ENCODE assay signal across 22 cellular contexts in the genomic region with DNA sequence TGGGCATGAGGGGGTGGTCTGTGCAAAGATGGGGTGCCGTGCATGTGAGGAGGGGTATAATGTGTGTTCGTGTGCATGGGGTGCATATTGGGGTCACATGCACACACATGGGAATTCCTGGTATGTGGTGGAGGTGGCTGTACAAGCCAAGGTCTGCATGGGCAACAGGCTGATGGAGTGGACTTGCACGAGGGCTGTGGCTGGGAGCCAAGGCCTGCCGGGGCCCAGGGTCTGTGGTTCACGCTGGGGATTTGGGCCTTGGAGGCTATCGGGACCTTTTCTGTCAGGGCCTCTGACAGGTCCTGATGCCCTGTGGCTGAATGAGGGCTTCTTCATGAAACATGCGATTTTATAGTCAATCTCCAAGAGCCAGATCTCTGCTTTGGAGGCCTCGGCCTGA. TPM values are rescaled to one million over a fixed set of nuclear protein-coding genes. Genes with fewer than 3 reads are reported as not detected.
DNase-seq lines count a peak whose midpoint lies in the region; ATAC-seq, FAIRE-seq and TF ChIP-seq lines count a peak whose summit lies in the region.
"Had no signal": no experiment of that assay in that cellular context is flagged by ENCODE, and none has a peak within 500 bp of the region (broad histone marks: within the 10 kb centered on the region; RNA-seq: fewer than 3 reads in every experiment).

No MANE protein-coding gene starts in this region.

- peak overlapping the region; percentile 55 for H3K4me2 ChIP-seq in A549

- no peaks in the 10 kb centered on the region for H3K9me3 Mint-ChIP-seq in activated T-helper 2 cell treated with anti-CD3 and anti-CD28 coated beads, Interferon-gamma antibody, Interleukin-2, Interleukin-4, amounts not matched to agents 10 μg/mL and 5 μg/mL and 100 μg/mL, durations not matched to agents 14 hours and 24 hours and 36 hours
- H3K9me3 Mint-ChIP-seq: CD8-positive, alpha-beta T cell; endodermal cell; natural killer cell treated with Interleukin-12 subunit alpha and Interleukin-12 subunit beta and Interleukin-15 and Interleukin-18, amount 100 ng/mL, for 72 hours had no signal

- H3K9ac ChIP-seq in colonic mucosa (ENCODE audit: low read depth in 2 of 2, low read length in 2 of 2) (peak overlapping the region; percentile 3 to 40), skeletal muscle tissue (ENCODE audit: low read depth in 1 of 3, low read length in 3 of 3) (peak overlapping the region in 1 of 3 donors; percentile 33)

- intact Hi-C loops in colonic mucosa (cut with DNase I), result no loop called here
- intact Hi-C loops in lower lobe of right lung (cut with DNase I), result no loop called here
- intact Hi-C loops in activated T-helper 2 cell treated with anti-CD3 and anti-CD28 coated beads, Interferon-gamma antibody, Interleukin-2, Interleukin-4, amounts not matched to agents 10 μg/mL and 5 μg/mL and 100 μg/mL, durations not matched to agents 14 hours and 24 hours and 36 hours (cut with micrococcal nuclease), result no loop called here

- no peaks in the 10 kb centered on the region for H3K9me3 ChIP-seq in A549
- no peaks in the 10 kb centered on the region for H3K9me3 ChIP-seq in colonic mucosa
- H3K9me3 ChIP-seq in lower lobe of right lung, result no peaks in the 10 kb centered on the region
- no peaks in the 10 kb centered on the region for H3K9me3 ChIP-seq in skeletal muscle tissue (ENCODE audit: control insufficient read depth in 3 of 3, low read length in 3 of 3)
- no peaks in the 10 kb centered on the region for H3K9me3 ChIP-seq in small intestine (ENCODE audit: control insufficient read depth, low read depth)

- H3K27ac Mint-ChIP-seq in activated T-helper 2 cell treated with anti-CD3 and anti-CD28 coated beads, Interferon-gamma antibody, Interleukin-2, Interleukin-4, amounts not matched to agents 10 μg/mL and 5 μg/mL and 100 μg/mL, durations not matched to agents 14 hours and 24 hours and 36 hours, result no peak overlapping the region
- H3K27ac Mint-ChIP-seq: activated naive CD8-positive, alpha-beta T cell; CD8-positive, alpha-beta T cell; endodermal cell; natural killer cell treated with Interleukin-12 subunit alpha and Interleukin-12 subunit beta and Interleukin-15 and Interleukin-18, amount 100 ng/mL, for 72 hours had no signal

- peak overlapping the region; percentile 67 to 86 for H3K27ac ChIP-seq in A549
- H3K27ac ChIP-seq in colonic mucosa, result peak overlapping the region; percentile 23
- H3K27ac ChIP-seq in lower lobe of right lung, result peak overlapping the region; percentile 77
- peak overlapping the region; percentile 72 for H3K27ac ChIP-seq in skeletal muscle tissue (ENCODE audit: low read depth, low read length)
- peak overlapping the region in 1 of 2 donors; percentile 79 for H3K27ac ChIP-seq in small intestine (ENCODE audit: low read depth in 1 of 2, low read length in 1 of 2)
- H3K27ac ChIP-seq: foreskin keratinocyte, SK-N-MC had no signal

- H3K27me3 ChIP-seq in colonic mucosa, result no peaks in the 10 kb centered on the region
- H3K27me3 ChIP-seq in lower lobe of right lung (ENCODE audit: low read depth), result no peaks in the 10 kb centered on the region
- H3K27me3 ChIP-seq in skeletal muscle tissue (ENCODE audit: control insufficient read depth in 3 of 3, insufficient read depth in 3 of 3, low read length in 3 of 3), result peaks cover 0 to 2% (median 0%) of the 10 kb centered on the region in 3 donors
- no peaks in the 10 kb centered on the region for H3K27me3 ChIP-seq in small intestine (ENCODE audit: control insufficient read depth in 2 of 2, insufficient read depth in 2 of 2, low read length in 2 of 2)
- H3K27me3 ChIP-seq: foreskin keratinocyte had no signal

- no peak overlapping the region for H3K4me3 Mint-ChIP-seq in activated T-helper 2 cell treated with anti-CD3 and anti-CD28 coated beads, Interferon-gamma antibody, Interleukin-2, Interleukin-4, amounts not matched to agents 10 μg/mL and 5 μg/mL and 100 μg/mL, durations not matched to agents 14 hours and 24 hours and 36 hours (ENCODE audit: low read depth)
- H3K4me3 Mint-ChIP-seq: activated naive CD8-positive, alpha-beta T cell; CD8-positive, alpha-beta T cell; endodermal cell; natural killer cell treated with Interleukin-12 subunit alpha and Interleukin-12 subunit beta and Interleukin-15 and Interleukin-18, amount 100 ng/mL, for 72 hours had no signal

- no peaks in the 10 kb centered on the region for H3K36me3 Mint-ChIP-seq in activated T-helper 2 cell treated with anti-CD3 and anti-CD28 coated beads, Interferon-gamma antibody, Interleukin-2, Interleukin-4, amounts not matched to agents 10 μg/mL and 5 μg/mL and 100 μg/mL, durations not matched to agents 14 hours and 24 hours and 36 hours (ENCODE audit: low read depth)
- H3K36me3 Mint-ChIP-seq: activated naive CD8-positive, alpha-beta T cell; CD8-positive, alpha-beta T cell; natural killer cell treated with Interleukin-12 subunit alpha and Interleukin-12 subunit beta and Interleukin-15 and Interleukin-18, amount 100 ng/mL, for 72 hours had no signal

- no peak for FAIRE-seq in A549 (lab: Jason Lieb, UNC)
- no peak for FAIRE-seq in small intestine (lab: Jason Lieb, UNC)

- H3K4me1 ChIP-seq in A549 (peaks cover 53% of the 10 kb centered on the region), colonic mucosa (no peaks in the 10 kb centered on the region), lower lobe of right lung (peaks cover 92% of the 10 kb centered on the region), skeletal muscle tissue (ENCODE audit: control insufficient read depth in 3 of 3, insufficient read depth in 3 of 3, low read length in 3 of 3) (peaks cover 44 to 68% (median 66%) of the 10 kb centered on the region in 3 donors), small intestine (ENCODE audit: control insufficient read depth in 2 of 2, insufficient read depth in 1 of 2, low read depth in 1 of 2, low read length in 1 of 2) (no peaks in the 10 kb centered on the region)
- H3K4me1 ChIP-seq: foreskin keratinocyte had no signal

- CTCF ChIA-PET in A549 (lab: Yijun Ruan, JAX), result no interaction called here

- WGBS in A549 (ENCODE audit: missing lambda C conversion rate), result 49% methylated on average over 7 of the region's 8 CpGs
- WGBS in small intestine, 3 donors, result 62 to 77% (median 67%) methylated on average over 8 of the region's 8 CpGs

- POLR2A ChIA-PET in A549 (lab: Yijun Ruan, JAX), result no interaction called here

- no peak for DNase-seq in A549 (ENCODE audit: low read depth in 1 of 2, low spot score in 1 of 2)
- DNase-seq in colonic mucosa, result peak; percentile 22
- peak; percentile 45 for DNase-seq in lower lobe of right lung
- no peak for DNase-seq in small intestine
- no peak for DNase-seq in activated T-helper 2 cell treated with anti-CD3 and anti-CD28 coated beads, Interferon-gamma antibody, Interleukin-2, Interleukin-4, amounts not matched to agents 10 μg/mL and 5 μg/mL and 100 μg/mL, durations not matched to agents 14 hours and 24 hours and 36 hours (ENCODE audit: low spot score)
- DNase-seq in NOMO-1 treated with DMSO at 0.1 percent for 48 hours (lab: John Stamatoyannopoulos, UW; ENCODE audit: unreplicated experiment), result no peak
- no peak for DNase-seq in activated CD4-positive, CD25-positive, alpha-beta regulatory T cell (lab: John Stamatoyannopoulos, UW)
- DNase-seq: activated CD4-positive, alpha-beta T cell treated with anti-CD3 and anti-CD28 coated beads for 4 hours; caudate nucleus; CD8-positive, alpha-beta T cell; DND-41; endodermal cell; foreskin keratinocyte; MM.1S; NCI-H187 treated with DMSO at 0.1 percent for 48 hours; NCI-H510A; retina; T1000 had no signal

- H3K4me3 ChIP-seq in A549, result no peak overlapping the region
- no peak overlapping the region for H3K4me3 ChIP-seq in colonic mucosa
- no peak overlapping the region for H3K4me3 ChIP-seq in lower lobe of right lung
- no peak overlapping the region for H3K4me3 ChIP-seq in skeletal muscle tissue (ENCODE audit: low read length in 3 of 3)
- no peak overlapping the region for H3K4me3 ChIP-seq in small intestine (ENCODE audit: low read depth in 1 of 2, low read length in 2 of 2)
- H3K4me3 ChIP-seq: SK-N-MC had no signal

- no peak for TF ChIP-seq EP300 in A549 (IDR thresholded peaks at IDR 0.05)

- peaks cover 4% of the 10 kb centered on the region for H3K4me1 Mint-ChIP-seq in activated T-helper 2 cell treated with anti-CD3 and anti-CD28 coated beads, Interferon-gamma antibody, Interleukin-2, Interleukin-4, amounts not matched to agents 10 μg/mL and 5 μg/mL and 100 μg/mL, durations not matched to agents 14 hours and 24 hours and 36 hours (ENCODE audit: low read depth)

- no peak for ATAC-seq in A549
- ATAC-seq in lower lobe of right lung, result no peak
- ATAC-seq: CD8-positive, alpha-beta T cell; natural killer cell treated with Interleukin-12 subunit alpha and Interleukin-12 subunit beta and Interleukin-15 and Interleukin-18, amount 100 ng/mL, for 72 hours had no signal

- H3K36me3 ChIP-seq in colonic mucosa, result no peaks in the 10 kb centered on the region
- no peaks in the 10 kb centered on the region for H3K36me3 ChIP-seq in lower lobe of right lung
- no peaks in the 10 kb centered on the region for H3K36me3 ChIP-seq in skeletal muscle tissue (ENCODE audit: control insufficient read depth in 3 of 3, insufficient read depth in 3 of 3, low read length in 3 of 3)
- H3K36me3 ChIP-seq in small intestine (ENCODE audit: control insufficient read depth in 2 of 2, insufficient read depth in 2 of 2, low read length in 2 of 2), result no peaks in the 10 kb centered on the region

- H3K27me3 Mint-ChIP-seq in activated T-helper 2 cell treated with anti-CD3 and anti-CD28 coated beads, Interferon-gamma antibody, Interleukin-2, Interleukin-4, amounts not matched to agents 10 μg/mL and 5 μg/mL and 100 μg/mL, durations not matched to agents 14 hours and 24 hours and 36 hours (ENCODE audit: low read depth), result no peaks in the 10 kb centered on the region
- H3K27me3 Mint-ChIP-seq: natural killer cell treated with Interleukin-12 subunit alpha and Interleukin-12 subunit beta and Interleukin-15 and Interleukin-18, amount 100 ng/mL, for 72 hours had no signal

- TF ChIP-seq RAD21 in A549 (conservative IDR thresholded peaks at IDR 0.05 in 1 of 2, IDR thresholded peaks at IDR 0.05 in 1 of 2), result no peak

- TF ChIP-seq CTCF in A549 (IDR thresholded peaks at IDR 0.05) (no peak), colonic mucosa (IDR thresholded peaks at IDR 0.05) (no peak), lower lobe of right lung (IDR thresholded peaks at IDR 0.05) (no peak)

- TF ChIP-seq POLR2A in A549 (IDR thresholded peaks at IDR 0.05; ENCODE audit: low read length), result no peak

RNA-seq across cellular contexts. Expression of gene PLXND1, which starts 9.8 kb away (rescaled TPM):
- 26.8 and 49.3 TPM in 2 replicates for polyA plus RNA-seq in A549 (2011; rRNA removed)
- 37.6 and 41.4 TPM in 2 replicates for polyA plus RNA-seq in A549 (2012; cell fraction: cytosol; rRNA removed)
- 133 and 136 TPM in 2 replicates for polyA plus RNA-seq in A549 (2012; cell fraction: nucleus; rRNA removed)
- polyA plus RNA-seq in A549 (2017; fragmentation: RNase III; extraction: RNeasy Plus Mini Kit Qiagen cat#74134 plus additional on column Dnase treatment), result 47.2 to 72.6 TPM (median 58.6 TPM) in 3 replicates
- polyA minus RNA-seq in A549 (2011; rRNA and poly(A)+ RNA removed), result 49.8 and 54.9 TPM in 2 replicates
- total RNA-seq in colonic mucosa, result 10 to 100 TPM; 25.6 to 26.7 TPM
- total RNA-seq in lower lobe of right lung, result 233 TPM
- total RNA-seq in skeletal muscle tissue, result 92.4 TPM
- polyA plus RNA-seq in small intestine, result 10 to 100 TPM in 1 of 3 donors, 1 to 10 TPM in 2; 3.4 to 54.7 (median 7.0) TPM
- 1.3 and 2.7 TPM in 2 replicates for total RNA-seq in activated T-helper 2 cell treated with anti-CD3 and anti-CD28 coated beads, Interferon-gamma antibody, Interleukin-2, Interleukin-4, amounts not matched to agents 10 μg/mL and 5 μg/mL and 100 μg/mL, durations not matched to agents 14 hours and 24 hours and 36 hours

Comparison
In these comparisons a context has a peak if more than half of its experiments do, and no peak if none do; other contexts are left out.
1. DNase-seq: peak in colonic mucosa (single experiment) and lower lobe of right lung (single experiment); none in A549 (0 of 2), small intestine (single experiment), activated T-helper 2 cell treated with anti-CD3 and anti-CD28 coated beads, Interferon-gamma antibody, Interleukin-2, Interleukin-4, amounts not matched to agents 10 μg/mL and 5 μg/mL and 100 μg/mL, durations not matched to agents 14 hours and 24 hours and 36 hours (single experiment), NOMO-1 treated with DMSO at 0.1 percent for 48 hours (single experiment) and activated CD4-positive, CD25-positive, alpha-beta regulatory T cell (0 of 4).